Comparison of ENCODE assay signal across 8 cellular contexts in the genomic region with DNA sequence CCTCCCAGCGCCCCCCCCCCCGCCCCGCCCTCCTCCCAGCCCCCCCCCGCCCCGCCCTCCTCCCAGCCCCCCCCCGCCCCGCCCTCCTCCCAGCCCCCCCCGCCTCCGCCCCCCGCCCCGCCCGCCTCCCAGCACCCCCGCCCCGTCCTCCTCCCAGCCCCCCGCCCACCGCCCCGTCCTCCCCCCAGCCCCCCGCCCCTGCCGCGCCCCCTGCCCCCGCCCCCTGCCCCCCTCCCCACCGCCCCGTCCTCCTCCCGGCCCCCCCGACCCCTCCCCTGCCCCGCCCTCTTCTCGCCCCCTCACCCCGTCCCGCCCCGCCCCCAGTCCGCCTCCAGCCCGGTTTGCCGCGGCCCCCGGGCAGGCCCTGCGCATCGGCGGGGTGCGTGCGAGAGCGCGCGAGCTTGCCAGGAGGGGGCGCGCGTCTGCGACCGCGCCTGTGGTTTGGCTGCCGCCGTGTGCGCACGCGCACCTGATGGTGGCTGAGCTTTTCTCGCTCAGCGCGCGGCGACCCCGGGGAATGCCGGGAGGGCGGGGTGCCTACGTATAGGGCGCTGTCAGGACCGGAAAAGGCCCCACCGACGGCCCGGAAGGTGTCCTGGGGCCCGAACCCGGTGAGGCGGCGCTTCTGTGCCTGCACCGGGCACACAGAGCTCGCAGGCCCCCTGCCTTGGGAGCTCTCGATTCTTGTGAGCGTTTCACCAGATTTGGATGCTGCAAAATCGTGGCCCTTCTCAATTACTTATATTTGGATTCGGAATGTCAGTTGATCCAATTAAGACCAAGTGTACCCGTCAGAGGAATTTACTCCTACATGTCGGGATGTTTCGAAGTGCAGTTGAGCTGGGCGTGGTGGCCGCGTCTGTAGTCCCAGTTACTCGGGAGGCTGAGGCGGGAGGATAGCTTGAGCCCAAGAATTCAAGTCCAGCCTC. TPM values are rescaled to one million over a fixed set of nuclear protein-coding genes. Genes with fewer than 3 reads are reported as not detected.
DNase-seq lines count a peak whose midpoint lies in the region; ATAC-seq, FAIRE-seq and TF ChIP-seq lines count a peak whose summit lies in the region.

No MANE protein-coding gene starts in this region.

- H3K27ac ChIP-seq in HUES48 (ENCODE audit: low read depth, low read length) (peak overlapping the region; percentile 91), H1 (ENCODE audit: low read depth, low read length) (peak overlapping the region; percentile 53; the same call in 1 of the 2 replicates), mesodermal cell (ENCODE audit: low read depth, low read length, severe bottlenecking) (peak overlapping the region; percentile 78)

- no peak overlapping the region for H2AK5ac ChIP-seq in H1 (ENCODE audit: low read depth, low read length)

- H3K4me3 ChIP-seq in HUES48 (ENCODE audit: low read depth, low read length) (peak overlapping the region; percentile 57), H1 (ENCODE audit: extremely low read depth in 1 of 4, insufficient read depth in 2 of 4, low read depth in 3 of 4, low read length in 4 of 4) (peak overlapping the region; percentile 34 to 62 (median 40); a peak in 7 of 8 replicates), mesodermal cell (ENCODE audit: extremely low read depth, insufficient read depth, low read length, poor library complexity, severe bottlenecking) (peak overlapping the region; percentile 35)

- peak overlapping the region; percentile 53 to 78 for H3K4me2 ChIP-seq in H1 (ENCODE audit: insufficient read depth in 1 of 2, low read depth in 2 of 2, low read length in 2 of 2)

- no peak overlapping the region; the same call in 1 of the 2 replicates for H2BK5ac ChIP-seq in H1 (ENCODE audit: low read depth, low read length)

- H3K23me2 ChIP-seq in H1 (ENCODE audit: low read depth, low read length): peaks cover 7% of the 10 kb centered on the region; the same call in 1 of the 2 replicates

- peak; percentile 22 to 35; a peak in 3 of 4 replicates for TF ChIP-seq RAD21 in H1 (IDR thresholded peaks at IDR 0.05 in 1 of 2, conservative IDR thresholded peaks at IDR 0.05 in 1 of 2; ENCODE audit: low read depth in 2 of 2, low read length in 2 of 2)

- H2BK20ac ChIP-seq in H1 (ENCODE audit: low read length): no peak overlapping the region

- H3K79me2 ChIP-seq in H1 (ENCODE audit: control insufficient read depth in 1 of 2, insufficient read depth in 2 of 2, low read length in 2 of 2): peaks cover 0 to 32% of the 10 kb centered on the region in 2 experiments; a peak in 3 of 4 replicates

- H3K36me3 ChIP-seq in HUES48 (ENCODE audit: control insufficient read depth, insufficient read depth, low read length): peaks cover 20% of the 10 kb centered on the region
- H3K36me3 ChIP-seq in H1 (ENCODE audit: control insufficient read depth in 2 of 4, insufficient read depth in 4 of 4, low read length in 3 of 4): peaks cover 1 to 3% (median 2%) of the 10 kb centered on the region in 4 experiments; a peak in 4 of 8 replicates
- no peaks in the 10 kb centered on the region for H3K36me3 ChIP-seq in mesodermal cell (ENCODE audit: control insufficient read depth, insufficient read depth, low read length)

- H2BK120ac ChIP-seq in H1 (replicated peaks; ENCODE audit: low read depth, low read length): no peak overlapping the region

- no peak overlapping the region for H3K23ac ChIP-seq in H1 (ENCODE audit: insufficient read length)

- POLR2A ChIA-PET in H1 (lab: Charles Lee; ENCODE audit: partially characterized antibody): interaction anchor here (0.5 to 1.6 kb wide), 9 partner anchors 10 to 261 kb away, joined by 3 to 14 read pairs (median 3); a partner anchor contains a TSS

- peak overlapping the region; percentile 69 for H4K5ac ChIP-seq in H1 (ENCODE audit: insufficient read length, low read depth, low read length)

- peaks cover 0 to 11% of the 10 kb centered on the region in 2 experiments for H4K20me1 ChIP-seq in H1 (replicated peaks in 1 of 2; ENCODE audit: control insufficient read depth in 1 of 2, insufficient read depth in 2 of 2, low read length in 2 of 2)

- peak overlapping the region; percentile 39; the same call in 1 of the 2 replicates for H4K8ac ChIP-seq in H1 (ENCODE audit: extremely low read depth, insufficient read depth, low read length)

- no peak overlapping the region for H3K14ac ChIP-seq in H1 (ENCODE audit: insufficient read length)

- H3K56ac ChIP-seq in H1 (replicated peaks; ENCODE audit: insufficient read length, low read depth, low read length): no peak overlapping the region

- peaks cover 32% of the 10 kb centered on the region for H3K4me1 Mint-ChIP-seq in activated CD8-positive, alpha-beta memory T cell treated with anti-CD3 and anti-CD28 coated beads, Interleukin-2, amount 10 ng/mL, durations not matched to agents 7 days and 5 days

- peak; percentile 88 for ATAC-seq in GM21423 (IDR thresholded peaks at IDR 0.05; ENCODE audit: unreplicated experiment)
- ATAC-seq in activated CD8-positive, alpha-beta memory T cell treated with anti-CD3 and anti-CD28 coated beads, Interleukin-2, amount 10 ng/mL, durations not matched to agents 7 days and 5 days: peak; percentile 95

- peaks cover 10% of the 10 kb centered on the region for H3K27me3 Mint-ChIP-seq in activated CD8-positive, alpha-beta memory T cell treated with anti-CD3 and anti-CD28 coated beads, Interleukin-2, amount 10 ng/mL, durations not matched to agents 7 days and 5 days

- H3K79me1 ChIP-seq in H1 (ENCODE audit: low read depth, low read length): peaks cover 10% of the 10 kb centered on the region; the same call in 1 of the 2 replicates

- no peak overlapping the region for H4K91ac ChIP-seq in H1 (replicated peaks; ENCODE audit: insufficient read length, low read length)

- WGBS in H1 (ENCODE audit: extremely low coverage in 1 of 2, insufficient coverage in 1 of 2, insufficient read length in 1 of 2, insufficient replicate concordance in 2 of 2, low coverage in 1 of 2, low lambda C conversion rate in 2 of 2, missing lambda C conversion rate in 1 of 2), 2 experiments: 14% methylated on average over 43 of the region's 86 CpGs; no CpG with 5 or more reads in 1 of the 2 experiments
- WGBS in mesodermal cell (ENCODE audit: insufficient coverage in 2 of 2), 2 experiments: 15 to 17% methylated on average over 51 to 54 of the region's 86 CpGs

- DNase-seq in D721Med (ENCODE audit: insufficient read length, low spot score): peak; percentile 66
- peak; percentile 91 for DNase-seq in NOMO-1 treated with DMSO at 0.1 percent for 48 hours (lab: John Stamatoyannopoulos, UW; ENCODE audit: unreplicated experiment)
- peak; percentile 97 for DNase-seq in activated CD8-positive, alpha-beta memory T cell treated with anti-CD3 and anti-CD28 coated beads, Interleukin-2, amount 10 ng/mL, durations not matched to agents 7 days and 5 days
- peak; percentile 87 to 96 for DNase-seq in H1 (ENCODE audit: low read depth in 1 of 2, low spot score in 2 of 2)
- DNase-seq in stimulated activated CD8-positive, alpha-beta memory T cell treated with anti-CD3 and anti-CD28 coated beads, Interleukin-15, amount 100 ng/mL, for 1 hour (ENCODE audit: low read depth): peak; percentile 88

- peaks cover 2% of the 10 kb centered on the region for H3K36me3 Mint-ChIP-seq in activated CD8-positive, alpha-beta memory T cell treated with anti-CD3 and anti-CD28 coated beads, Interleukin-2, amount 10 ng/mL, durations not matched to agents 7 days and 5 days

- H2BK12ac ChIP-seq in H1 (ENCODE audit: low read depth, low read length): no peak overlapping the region

- no peak for FAIRE-seq in D721Med (lab: Jason Lieb, UNC)
- no peak for FAIRE-seq in H1 (lab: Jason Lieb, UNC)

- H3K27ac Mint-ChIP-seq in activated CD8-positive, alpha-beta memory T cell treated with anti-CD3 and anti-CD28 coated beads, Interleukin-2, amount 10 ng/mL, durations not matched to agents 7 days and 5 days: peak overlapping the region; percentile 95

- TF ChIP-seq CTCF in D721Med (IDR thresholded peaks at IDR 0.05; ENCODE audit: insufficient read depth, missing control alignments) (peak; percentile 43), H1 (IDR thresholded peaks at IDR 0.05; ENCODE audit: control extremely low read depth in 1 of 3, insufficient read depth in 1 of 3, low read depth in 1 of 3, low read length in 3 of 3) (peak; percentile 59 to 64 (median 60))

- H3K9me3 ChIP-seq in HUES48 (ENCODE audit: control insufficient read depth, insufficient read depth, low read length): no peaks in the 10 kb centered on the region
- no peaks in the 10 kb centered on the region for H3K9me3 ChIP-seq in H1 (ENCODE audit: insufficient read depth in 2 of 2, low read depth in 1 of 2, low read length in 1 of 2)
- no peaks in the 10 kb centered on the region for H3K9me3 ChIP-seq in mesodermal cell (ENCODE audit: control insufficient read depth, low read length)

- peak overlapping the region; percentile 14; the same call in 1 of the 2 replicates for H3K9ac ChIP-seq in HUES48 (ENCODE audit: low read depth, low read length)
- H3K9ac ChIP-seq in H1 (replicated peaks in 1 of 4; ENCODE audit: extremely low read depth in 1 of 4, low read depth in 3 of 4, low read length in 3 of 4): peak overlapping the region in 1 of 4 experiments; percentile 8; a peak in 1 of 7 replicates

- H3K4me3 Mint-ChIP-seq in activated CD8-positive, alpha-beta memory T cell treated with anti-CD3 and anti-CD28 coated beads, Interleukin-2, amount 10 ng/mL, durations not matched to agents 7 days and 5 days: peak overlapping the region; percentile 84

- TF ChIP-seq POLR2A in H1 (IDR thresholded peaks at IDR 0.05; ENCODE audit: control extremely low read depth in 1 of 2, low read depth in 2 of 2, low read length in 2 of 2): peak; percentile 26 to 68

- H3K9me3 Mint-ChIP-seq in activated CD8-positive, alpha-beta memory T cell treated with anti-CD3 and anti-CD28 coated beads, Interleukin-2, amount 10 ng/mL, durations not matched to agents 7 days and 5 days (ENCODE audit: low read depth): peaks cover 6% of the 10 kb centered on the region

- H3K4me1 ChIP-seq in HUES48 (ENCODE audit: control insufficient read depth, insufficient read depth, low read length) (peaks cover 7% of the 10 kb centered on the region), H1 (replicated peaks in 1 of 4; ENCODE audit: control insufficient read depth in 3 of 4, insufficient read depth in 4 of 4, low read length in 3 of 4) (peaks cover 0 to 14% (median 5%) of the 10 kb centered on the region in 4 experiments; a peak in 4 of 7 replicates), mesodermal cell (ENCODE audit: control insufficient read depth, insufficient read depth, low read length, poor library complexity, severe bottlenecking) (peaks cover 28% of the 10 kb centered on the region)

- H3K27me3 ChIP-seq in HUES48 (ENCODE audit: control insufficient read depth, insufficient read depth, low read length) (no peaks in the 10 kb centered on the region), H1 (replicated peaks in 1 of 4; ENCODE audit: control insufficient read depth in 3 of 4, extremely low read depth in 1 of 4, insufficient read depth in 3 of 4, low read length in 3 of 4) (no peaks in the 10 kb centered on the region; a peak in 1 of 7 replicates)

- TF ChIP-seq EP300 in H1 (IDR thresholded peaks at IDR 0.05; ENCODE audit: borderline replicate concordance in 1 of 2, low read depth in 2 of 2, low read length in 2 of 2): peak in 1 of 2 experiments; percentile 5; a peak in 1 of 3 replicates

- CTCF ChIA-PET in activated CD8-positive, alpha-beta memory T cell treated with anti-CD3 and anti-CD28 coated beads, Interleukin-2, amount 10 ng/mL, durations not matched to agents 7 days and 5 days (lab: Charles Lee): interaction anchor here (0.5 to 2.0 kb wide), 17 partner anchors 9 to 771 kb away, joined by 3 to 6 read pairs (median 3); a partner anchor contains a TSS
- CTCF ChIA-PET in H1 (lab: Charles Lee; ENCODE audit: partially characterized antibody): interaction anchor here (0.7 to 12.4 kb wide), 14 partner anchors 8 to 82 kb away, joined by 3 to 104 read pairs (median 3); no protein-coding TSS in a partner anchor

- peak overlapping the region; percentile 19 for H3K4ac ChIP-seq in H1 (replicated peaks; ENCODE audit: insufficient read length, low read depth, low read length)

- peak overlapping the region; percentile 86; the same call in 1 of the 2 replicates for H2AFZ ChIP-seq in H1 (ENCODE audit: low read length)

- no peak overlapping the region; the same call in 1 of the 2 replicates for H3K18ac ChIP-seq in H1 (ENCODE audit: extremely low read depth, low read length)

- H2BK15ac ChIP-seq in H1 (ENCODE audit: low read length): no peak overlapping the region

RNA-seq across cellular contexts. Expression of a gene that starts 0.5 kb away (rescaled TPM):
- 10 to 100 TPM; 40.3 to 49.7 TPM for total RNA-seq in activated CD8-positive, alpha-beta memory T cell treated with anti-CD3 and anti-CD28 coated beads, Interleukin-2, amount 10 ng/mL, durations not matched to agents 7 days and 5 days
- 124 and 125 TPM in 2 replicates for total RNA-seq in H1 (2021; fragmentation: NEBNext Ultra II Directional; extraction: Animal tissue kit (Norgen Biotek cat#: 25700))
- polyA plus RNA-seq in H1 (2011; rRNA removed): 101 and 152 TPM in 2 replicates
- polyA plus RNA-seq in H1 (2011; cell fraction: cytosol; rRNA removed): 63.8 TPM
- polyA plus RNA-seq in H1 (2011; cell fraction: nucleus; rRNA removed): 119 TPM
- polyA plus RNA-seq in H1 (2012, experiment 1 of 2): 78.9 to 105 TPM (median 98.6 TPM) in 4 replicates
- 117 TPM for polyA plus RNA-seq in H1 (2012, experiment 2 of 2)
- 71.1 TPM for polyA plus RNA-seq in H1 (2013, experiment 1 of 2)
- polyA plus RNA-seq in H1 (2013, experiment 2 of 2): 74.2 TPM
- 50.6 and 56.1 TPM in 2 replicates for polyA minus RNA-seq in H1 (2011; rRNA and poly(A)+ RNA removed)
- 63.1 TPM for polyA minus RNA-seq in H1 (2011; cell fraction: cytosol; rRNA and poly(A)+ RNA removed)
- 34.2 TPM for polyA minus RNA-seq in H1 (2011; cell fraction: nucleus; rRNA and poly(A)+ RNA removed)
- polyA plus RNA-seq in mesodermal cell (2013, experiment 1 of 2): 24.9 TPM
- 21.0 TPM for polyA plus RNA-seq in mesodermal cell (2013, experiment 2 of 2)

RNA-seq across cellular contexts. Expression of a gene that starts 36.1 kb away (rescaled TPM):
- 100 to 1,000 TPM; 118 to 131 TPM for total RNA-seq in activated CD8-positive, alpha-beta memory T cell treated with anti-CD3 and anti-CD28 coated beads, Interleukin-2, amount 10 ng/mL, durations not matched to agents 7 days and 5 days
- total RNA-seq in H1 (2021; fragmentation: NEBNext Ultra II Directional; extraction: Animal tissue kit (Norgen Biotek cat#: 25700)): 19.2 and 19.9 TPM in 2 replicates
- polyA plus RNA-seq in H1 (2011; rRNA removed): 51.5 and 63.4 TPM in 2 replicates
- 31.2 TPM for polyA plus RNA-seq in H1 (2011; cell fraction: cytosol; rRNA removed)
- 31.8 TPM for polyA plus RNA-seq in H1 (2011; cell fraction: nucleus; rRNA removed)
- polyA plus RNA-seq in H1 (2012, experiment 1 of 2): 9.5 to 28.2 TPM (median 19.1 TPM) in 4 replicates
- 21.4 TPM for polyA plus RNA-seq in H1 (2012, experiment 2 of 2)
- 37.2 TPM for polyA plus RNA-seq in H1 (2013, experiment 1 of 2)
- 37.9 TPM for polyA plus RNA-seq in H1 (2013, experiment 2 of 2)
- 1.3 and 4.3 TPM in 2 replicates for polyA minus RNA-seq in H1 (2011; rRNA and poly(A)+ RNA removed)
- polyA minus RNA-seq in H1 (2011; cell fraction: cytosol; rRNA and poly(A)+ RNA removed): 9.0 TPM
- polyA minus RNA-seq in H1 (2011; cell fraction: nucleus; rRNA and poly(A)+ RNA removed): 7.9 TPM
- polyA plus RNA-seq in mesodermal cell (2013, experiment 1 of 2): 80.8 TPM
- polyA plus RNA-seq in mesodermal cell (2013, experiment 2 of 2): 63.9 TPM

RNA-seq across cellular contexts. Expression of a gene that starts 44.2 kb away (rescaled TPM):
- total RNA-seq in activated CD8-positive, alpha-beta memory T cell treated with anti-CD3 and anti-CD28 coated beads, Interleukin-2, amount 10 ng/mL, durations not matched to agents 7 days and 5 days: 10 to 100 TPM; 10.7 to 13.2 TPM
- total RNA-seq in H1 (2021; fragmentation: NEBNext Ultra II Directional; extraction: Animal tissue kit (Norgen Biotek cat#: 25700)): 13.7 and 15.8 TPM in 2 replicates
- polyA plus RNA-seq in H1 (2011; rRNA removed): 17.4 and 20.8 TPM in 2 replicates
- polyA plus RNA-seq in H1 (2011; cell fraction: cytosol; rRNA removed): 20.9 TPM
- 14.6 TPM for polyA plus RNA-seq in H1 (2011; cell fraction: nucleus; rRNA removed)
- polyA plus RNA-seq in H1 (2012, experiment 1 of 2): 8.8 to 14.5 TPM (median 12.6 TPM) in 4 replicates
- polyA plus RNA-seq in H1 (2012, experiment 2 of 2): 16.4 TPM
- 10.2 TPM for polyA plus RNA-seq in H1 (2013, experiment 1 of 2)
- polyA plus RNA-seq in H1 (2013, experiment 2 of 2): 10.4 TPM
- polyA minus RNA-seq in H1 (2011; rRNA and poly(A)+ RNA removed): 8.0 and 9.4 TPM in 2 replicates
- polyA minus RNA-seq in H1 (2011; cell fraction: cytosol; rRNA and poly(A)+ RNA removed): 10.6 TPM
- 19.0 TPM for polyA minus RNA-seq in H1 (2011; cell fraction: nucleus; rRNA and poly(A)+ RNA removed)
- polyA plus RNA-seq in mesodermal cell (2013, experiment 1 of 2): 9.7 TPM
- 9.8 TPM for polyA plus RNA-seq in mesodermal cell (2013, experiment 2 of 2)

Comparison
In these comparisons a context has a peak if more than half of its experiments do, and no peak if none do; other contexts are left out.
1. Peak in every context shown above with its lines: DNase-seq, ATAC-seq, H3K4me3 ChIP-seq and H3K27ac ChIP-seq.